In the genomic region with DNA sequence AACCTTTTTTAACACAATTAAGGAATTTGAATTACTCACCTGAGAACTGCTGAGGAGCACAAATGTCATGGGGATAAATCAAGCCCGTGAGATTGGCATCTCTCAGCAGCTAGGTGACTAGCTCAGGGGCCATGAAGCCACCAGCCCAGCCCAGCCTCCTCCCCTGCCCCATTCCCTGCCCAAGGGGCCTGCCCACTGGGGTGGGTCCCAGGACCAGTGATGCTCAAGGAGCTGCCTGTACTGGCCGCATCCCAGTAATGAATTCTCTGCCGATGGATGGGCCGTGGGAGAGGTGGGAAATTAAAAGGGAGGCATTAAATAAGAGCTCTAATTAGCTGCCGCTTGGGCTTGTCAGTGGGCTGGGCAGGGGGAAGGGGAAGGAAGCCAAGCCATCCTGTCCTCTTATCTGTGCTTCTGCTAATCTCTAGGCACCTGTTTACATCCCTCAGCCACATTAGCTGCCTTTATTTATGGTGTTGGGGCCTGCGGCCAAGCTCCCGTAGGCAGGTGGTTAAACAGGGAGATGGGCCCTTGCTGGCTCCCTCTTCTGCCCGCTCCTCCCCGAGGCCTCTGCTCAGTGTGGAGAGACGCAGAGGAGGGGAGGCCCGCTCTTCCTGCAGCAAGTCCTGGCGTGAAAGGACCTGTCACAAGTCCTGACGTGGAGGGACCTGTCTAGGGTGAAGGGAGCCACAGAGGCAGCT, we compare ENCODE assay signal across 13 cellular contexts. TPM values are rescaled to one million over a fixed set of nuclear protein-coding genes. Genes with fewer than 3 reads are reported as not detected.
A peak's percentile ranks its signal among the peaks of the same experiment; 100 is the strongest.
DNase-seq lines count a peak whose midpoint lies in the region; ATAC-seq, FAIRE-seq and TF ChIP-seq lines count a peak whose summit lies in the region.
"Had no signal": no experiment of that assay in that cellular context is flagged by ENCODE, and none has a peak within 500 bp of the region (broad histone marks: within the 10 kb centered on the region; RNA-seq: fewer than 3 reads in every experiment).

No MANE protein-coding gene starts in this region.

- no peak overlapping the region for H3K4me3 Mint-ChIP-seq in Caco-2 (ENCODE audit: unreplicated experiment)
- H3K4me3 Mint-ChIP-seq: activated CD8-positive, alpha-beta T cell treated with anti-CD3 and anti-CD28 coated beads for 36 hours; activated naive CD4-positive, alpha-beta T cell treated with anti-CD3 and anti-CD28 coated beads for 36 hours; stimulated activated naive CD8-positive, alpha-beta T cell treated with anti-CD3 and anti-CD28 coated beads, Interleukin-15, amount 100 ng/mL, for 72 hours had no signal

- H3K4me1 Mint-ChIP-seq in Caco-2 (ENCODE audit: low read depth, unreplicated experiment), result no peaks in the 10 kb centered on the region
- H3K4me1 Mint-ChIP-seq: stimulated activated naive CD8-positive, alpha-beta T cell treated with anti-CD3 and anti-CD28 coated beads, Interleukin-15, amount 100 ng/mL, for 72 hours had no signal

- H3K27me3 ChIP-seq in Caco-2 (replicated peaks; ENCODE audit: control insufficient read depth, insufficient read depth, low read length), result no peaks in the 10 kb centered on the region

- no peaks in the 10 kb centered on the region for H3K27me3 Mint-ChIP-seq in Caco-2 (ENCODE audit: insufficient read depth, unreplicated experiment)
- H3K27me3 Mint-ChIP-seq: activated CD8-positive, alpha-beta T cell treated with anti-CD3 and anti-CD28 coated beads for 36 hours; stimulated activated naive CD8-positive, alpha-beta T cell treated with anti-CD3 and anti-CD28 coated beads, Interleukin-15, amount 100 ng/mL, for 72 hours had no signal

- no TSS peak for BruUV-seq in Caco-2 (replicated peaks; lab: Mats Ljungman, UMichigan)

- peak overlapping the region; percentile 39 for H3K27ac Mint-ChIP-seq in Caco-2 (ENCODE audit: unreplicated experiment)
- H3K27ac Mint-ChIP-seq: activated CD8-positive, alpha-beta T cell treated with anti-CD3 and anti-CD28 coated beads for 36 hours; activated naive CD4-positive, alpha-beta T cell treated with anti-CD3 and anti-CD28 coated beads for 36 hours had no signal

- ATAC-seq in esophagus mucosa, result peak; percentile 55
- no peak for ATAC-seq in GM21723 (IDR thresholded peaks at IDR 0.05; ENCODE audit: unreplicated experiment)
- ATAC-seq in GM21367 (IDR thresholded peaks at IDR 0.05; ENCODE audit: unreplicated experiment), result no peak
- ATAC-seq: activated CD8-positive, alpha-beta T cell treated with anti-CD3 and anti-CD28 coated beads for 36 hours; mucosa of descending colon; stimulated activated naive CD8-positive, alpha-beta T cell treated with anti-CD3 and anti-CD28 coated beads, Interleukin-15, amount 100 ng/mL, for 72 hours had no signal

- intact Hi-C loops in Caco-2 (cut with micrococcal nuclease; ENCODE audit: unreplicated experiment), result no loop called here
- intact Hi-C loops in kidney (cut with DNase I), result no loop called here

- H3K4me1 ChIP-seq in Caco-2 (no peaks in the 10 kb centered on the region), kidney (ENCODE audit: control insufficient read depth in 1 of 2, insufficient read depth in 1 of 2, low read depth in 1 of 2, low read length in 2 of 2) (no peaks in the 10 kb centered on the region)

- H3K4me3 ChIP-seq in Caco-2 (ENCODE audit: low read depth, low read length) (no peak overlapping the region), kidney (ENCODE audit: low read length in 2 of 2) (no peak overlapping the region)
- H3K4me3 ChIP-seq: mucosa of descending colon had no signal

- H3K36me3 Mint-ChIP-seq in Caco-2 (ENCODE audit: insufficient read depth, unreplicated experiment), result peaks cover 28% of the 10 kb centered on the region

- H3K36me3 ChIP-seq in Caco-2 (ENCODE audit: control insufficient read depth, insufficient read depth, low read length), result no peaks in the 10 kb centered on the region
- H3K36me3 ChIP-seq in kidney (ENCODE audit: control insufficient read depth in 1 of 2, insufficient read depth in 2 of 2, low read length in 2 of 2), result peaks cover 31 to 79% of the 10 kb centered on the region in 2 donors

- H3K9me3 ChIP-seq in Caco-2 (no peaks in the 10 kb centered on the region), kidney (ENCODE audit: control insufficient read depth in 1 of 2, low read length in 2 of 2) (no peaks in the 10 kb centered on the region)
- H3K9me3 ChIP-seq: mucosa of descending colon had no signal

- no peaks in the 10 kb centered on the region for H3K9me3 Mint-ChIP-seq in Caco-2 (ENCODE audit: unreplicated experiment)
- H3K9me3 Mint-ChIP-seq: activated CD8-positive, alpha-beta T cell treated with anti-CD3 and anti-CD28 coated beads for 36 hours; activated naive CD4-positive, alpha-beta T cell treated with anti-CD3 and anti-CD28 coated beads for 36 hours; stimulated activated naive CD8-positive, alpha-beta T cell treated with anti-CD3 and anti-CD28 coated beads, Interleukin-15, amount 100 ng/mL, for 72 hours had no signal

- H3K9ac ChIP-seq in kidney (ENCODE audit: low read length in 2 of 2), result no peak overlapping the region

- POLR2A ChIA-PET in Caco-2 (lab: Charles Lee), result no interaction called here

- DNase-seq in Caco-2, result no peak
- DNase-seq in NCI-H2029 treated with DMSO at 0.1 percent for 48 hours (lab: John Stamatoyannopoulos, UW), result peak; percentile 61
- peak; percentile 83 for DNase-seq in SHP77 treated with DMSO at 0.1 percent for 48 hours (lab: John Stamatoyannopoulos, UW)
- no peak for DNase-seq in kidney
- DNase-seq in NK-92 treated with Interleukin-12 subunit alpha and Interleukin-12 subunit beta, amount 100 ng/mL, for 24 hours (lab: John Stamatoyannopoulos, UW), result no peak
- DNase-seq: activated CD8-positive, alpha-beta T cell treated with anti-CD3 and anti-CD28 coated beads for 36 hours; activated naive CD4-positive, alpha-beta T cell treated with anti-CD3 and anti-CD28 coated beads for 36 hours; mucosa of descending colon; OCI-M1; stimulated activated naive CD8-positive, alpha-beta T cell treated with anti-CD3 and anti-CD28 coated beads, Interleukin-15, amount 100 ng/mL, for 72 hours had no signal

- no peak overlapping the region for H3K27ac ChIP-seq in kidney (ENCODE audit: low read depth in 2 of 2, low read length in 2 of 2)

- no peak for TF ChIP-seq CTCF in Caco-2 (IDR thresholded peaks at IDR 0.05; ENCODE audit: insufficient read depth in 1 of 2, low read depth in 1 of 2, low read length in 1 of 2, severe bottlenecking in 1 of 2, unreplicated experiment in 1 of 2)
- no peak for TF ChIP-seq CTCF in kidney (IDR thresholded peaks at IDR 0.05; ENCODE audit: borderline replicate concordance, extremely low read depth, insufficient read depth)

- CTCF ChIA-PET in Caco-2 (lab: Charles Lee), result interaction anchor here (2.9 kb wide), 1 partner anchor 126 kb away, joined by 24 read pairs; no protein-coding TSS in a partner anchor

- FAIRE-seq in kidney (lab: Jason Lieb, UNC), result no peak

RNA-seq across cellular contexts. Expression of a gene that starts 48.8 kb away (rescaled TPM):
- 2.1 and 2.2 TPM in 2 replicates for total RNA-seq in Caco-2 (2022)
- total RNA-seq in esophagus mucosa, result 0.64 TPM
- total RNA-seq in kidney, result 2.8 TPM
- polyA plus RNA-seq in kidney (ENCODE audit: insufficient read depth, low read depth, low replicate concordance), result 78.0 TPM

Comparison
In these comparisons a context has a peak if more than half of its experiments do, and no peak if none do; other contexts are left out.
1. DNase-seq: peak in NCI-H2029 treated with DMSO at 0.1 percent for 48 hours (single experiment) and SHP77 treated with DMSO at 0.1 percent for 48 hours (single experiment); none in Caco-2 (0 of 2), kidney (single experiment) and NK-92 treated with Interleukin-12 subunit alpha and Interleukin-12 subunit beta, amount 100 ng/mL, for 24 hours (single experiment).